In the genomic region with DNA sequence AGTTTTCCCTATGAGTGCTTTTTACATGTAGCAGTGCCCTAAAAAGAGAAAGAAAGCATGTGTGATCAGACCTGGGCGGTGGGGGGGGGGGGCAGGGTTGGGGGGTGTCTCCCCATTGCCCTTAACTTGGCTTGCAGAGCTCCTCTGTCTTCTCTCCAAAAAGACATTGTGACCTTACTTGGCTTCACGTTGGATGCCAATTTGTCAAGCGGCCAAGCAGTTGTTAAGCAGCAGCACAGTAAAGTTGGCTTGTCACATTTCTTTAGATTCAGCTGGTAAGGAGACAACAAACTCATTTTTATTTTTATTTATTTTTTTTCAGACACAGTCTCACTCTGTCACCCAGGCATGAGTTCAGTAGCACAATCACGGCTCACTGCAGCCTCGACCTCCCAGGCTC, we compare ENCODE assay signal across 7 cellular contexts. TPM values are rescaled to one million over a fixed set of nuclear protein-coding genes. Genes with fewer than 3 reads are reported as not detected.
"Had no signal": no experiment of that assay in that cellular context is flagged by ENCODE, and none has a peak within 500 bp of the region (broad histone marks: within the 10 kb centered on the region; RNA-seq: fewer than 3 reads in every experiment).

No MANE protein-coding gene starts in this region.

- H3K4me3 ChIP-seq: esophagus muscularis mucosa, gastroesophageal sphincter, ovary, right lobe of liver, transverse colon, uterus had no signal

- H3K36me3 ChIP-seq: esophagus muscularis mucosa, gastroesophageal sphincter, ovary, right lobe of liver, transverse colon, uterus had no signal

- ATAC-seq: gastroesophageal sphincter had no signal

- H3K9me3 ChIP-seq: esophagus muscularis mucosa, gastroesophageal sphincter, ovary, right lobe of liver, transverse colon, uterus had no signal

- H3K27me3 ChIP-seq: esophagus muscularis mucosa, gastroesophageal sphincter, ovary, right lobe of liver, transverse colon, uterus had no signal

- H3K27ac ChIP-seq: epithelial cell of prostate, esophagus muscularis mucosa, gastroesophageal sphincter, ovary, right lobe of liver, transverse colon, uterus had no signal

- H3K4me1 ChIP-seq: gastroesophageal sphincter, right lobe of liver, transverse colon, uterus had no signal

RNA-seq across cellular contexts. Expression of a gene that starts 57.3 kb away (rescaled TPM):
- total RNA-seq: right lobe of liver had no signal
